19 cellular contexts compared by ENCODE assay signal in the genomic region with DNA sequence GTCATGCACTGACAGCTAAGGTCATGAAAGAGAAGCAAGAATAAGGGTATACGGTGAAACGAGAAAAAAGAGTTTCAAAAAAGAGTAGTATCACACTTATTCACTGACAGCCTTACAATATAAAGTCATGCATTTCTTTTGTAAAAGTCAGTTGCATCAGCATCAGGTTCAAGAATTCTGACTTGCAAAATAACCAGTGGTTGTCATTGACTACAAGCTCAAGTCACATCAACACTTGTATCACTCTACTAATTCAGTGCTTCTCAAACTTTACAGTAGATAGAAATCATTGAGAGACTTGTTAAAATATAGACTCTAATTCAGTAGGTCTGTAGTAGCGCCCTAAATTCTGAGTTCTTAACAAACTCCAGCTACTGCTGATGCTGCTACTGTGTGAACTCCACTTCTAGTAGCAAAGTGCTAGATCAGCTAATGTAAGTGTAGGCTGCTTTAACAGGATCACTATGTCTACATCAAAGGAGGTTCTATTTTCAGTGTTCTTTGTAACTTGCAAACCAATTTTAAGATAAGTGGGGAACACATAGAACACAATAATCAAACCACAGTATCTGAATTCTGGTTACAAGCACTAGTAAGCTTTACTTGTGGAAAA.
"Had no signal": no experiment of that assay in that cellular context is flagged by ENCODE, and none has a peak within 500 bp of the region (broad histone marks: within the 10 kb centered on the region; RNA-seq: fewer than 3 reads in every experiment).

No MANE protein-coding gene starts in this region.

- H3K4me3 Mint-ChIP-seq: activated CD4-positive, alpha-beta memory T cell treated with anti-CD3 and anti-CD28 coated beads, Interleukin-2, amount 10 ng/mL, durations not matched to agents 7 days and 5 days; activated CD8-positive, alpha-beta memory T cell treated with anti-CD3 and anti-CD28 coated beads, Interleukin-2, amount 10 ng/mL, durations not matched to agents 7 days and 5 days; activated naive CD8-positive, alpha-beta T cell; endodermal cell; naive thymus-derived CD8-positive, alpha-beta T cell; stimulated activated naive B cell treated with anti-CD40 and anti-IgM and Interleukin-4, amounts not matched to agents 10 μg/mL and 1 μg/mL and 100 μg/mL, for 72 hours had no signal

- H3K27me3 ChIP-seq: body of pancreas, dorsolateral prefrontal cortex, gastrocnemius medialis, sigmoid colon, thyroid gland had no signal

- H3K36me3 ChIP-seq: gastrocnemius medialis, sigmoid colon, thyroid gland had no signal

- H3K4me3 ChIP-seq: body of pancreas, dorsolateral prefrontal cortex, gastrocnemius medialis, sigmoid colon, thyroid gland had no signal

- H3K4me1 Mint-ChIP-seq: activated CD4-positive, alpha-beta memory T cell treated with anti-CD3 and anti-CD28 coated beads, Interleukin-2, amount 10 ng/mL, durations not matched to agents 7 days and 5 days; activated CD8-positive, alpha-beta memory T cell treated with anti-CD3 and anti-CD28 coated beads, Interleukin-2, amount 10 ng/mL, durations not matched to agents 7 days and 5 days had no signal

- H3K9me3 ChIP-seq: body of pancreas, gastrocnemius medialis, sigmoid colon, thyroid gland had no signal

- ATAC-seq: activated CD8-positive, alpha-beta memory T cell treated with anti-CD3 and anti-CD28 coated beads, Interleukin-2, amount 10 ng/mL, durations not matched to agents 7 days and 5 days; body of pancreas; gastrocnemius medialis; left ventricle myocardium superior; naive thymus-derived CD8-positive, alpha-beta T cell; stimulated activated naive B cell treated with anti-CD40 and anti-IgM and Interleukin-4, amounts not matched to agents 10 μg/mL and 1 μg/mL and 100 μg/mL, for 72 hours had no signal

- H3K9me3 Mint-ChIP-seq: endodermal cell had no signal

- H3K36me3 Mint-ChIP-seq: activated CD8-positive, alpha-beta memory T cell treated with anti-CD3 and anti-CD28 coated beads, Interleukin-2, amount 10 ng/mL, durations not matched to agents 7 days and 5 days; activated naive CD8-positive, alpha-beta T cell; naive thymus-derived CD8-positive, alpha-beta T cell; stimulated activated naive B cell treated with anti-CD40 and anti-IgM and Interleukin-4, amounts not matched to agents 10 μg/mL and 1 μg/mL and 100 μg/mL, for 72 hours had no signal

- H3K27ac ChIP-seq: body of pancreas, epithelial cell of prostate, gastrocnemius medialis, sigmoid colon, thyroid gland had no signal

- H3K27me3 Mint-ChIP-seq: activated CD4-positive, alpha-beta memory T cell treated with anti-CD3 and anti-CD28 coated beads, Interleukin-2, amount 10 ng/mL, durations not matched to agents 7 days and 5 days; activated CD8-positive, alpha-beta memory T cell treated with anti-CD3 and anti-CD28 coated beads, Interleukin-2, amount 10 ng/mL, durations not matched to agents 7 days and 5 days; activated naive CD8-positive, alpha-beta T cell; naive thymus-derived CD8-positive, alpha-beta T cell; stimulated activated naive B cell treated with anti-CD40 and anti-IgM and Interleukin-4, amounts not matched to agents 10 μg/mL and 1 μg/mL and 100 μg/mL, for 72 hours had no signal

- H3K4me1 ChIP-seq: body of pancreas, gastrocnemius medialis, sigmoid colon, thyroid gland had no signal

- H3K27ac Mint-ChIP-seq: activated CD4-positive, alpha-beta memory T cell treated with anti-CD3 and anti-CD28 coated beads, Interleukin-2, amount 10 ng/mL, durations not matched to agents 7 days and 5 days; activated CD8-positive, alpha-beta memory T cell treated with anti-CD3 and anti-CD28 coated beads, Interleukin-2, amount 10 ng/mL, durations not matched to agents 7 days and 5 days; activated naive CD8-positive, alpha-beta T cell; endodermal cell; naive thymus-derived CD8-positive, alpha-beta T cell; stimulated activated naive B cell treated with anti-CD40 and anti-IgM and Interleukin-4, amounts not matched to agents 10 μg/mL and 1 μg/mL and 100 μg/mL, for 72 hours had no signal

- FAIRE-seq: colon had no signal

- DNase-seq: activated CD4-positive, alpha-beta memory T cell treated with anti-CD3 and anti-CD28 coated beads, Interleukin-2, amount 10 ng/mL, durations not matched to agents 7 days and 5 days; activated CD4-positive, alpha-beta T cell treated with anti-CD3 and anti-CD28 coated beads for 48 hours; activated CD4-positive, CD25-positive, alpha-beta regulatory T cell; activated CD8-positive, alpha-beta memory T cell treated with anti-CD3 and anti-CD28 coated beads, Interleukin-2, amount 10 ng/mL, durations not matched to agents 7 days and 5 days; amygdala; body of pancreas; dorsolateral prefrontal cortex; endodermal cell; gastrocnemius medialis; head of caudate nucleus; left ventricle myocardium superior; naive thymus-derived CD8-positive, alpha-beta T cell; sigmoid colon; stimulated activated naive B cell treated with anti-CD40 and anti-IgM and Interleukin-4, amounts not matched to agents 10 μg/mL and 1 μg/mL and 100 μg/mL, for 72 hours; T1000; thyroid gland had no signal
